ENCODE assay signal across 16 cellular contexts in genomic region chr15:39593071-39594055, GRCh38. TPM values are rescaled to one million over a fixed set of nuclear protein-coding genes. Genes with fewer than 3 reads are reported as not detected.
A peak's percentile ranks its signal among the peaks of the same experiment; 100 is the strongest.
DNase-seq lines count a peak whose midpoint lies in the region; ATAC-seq and TF ChIP-seq lines count a peak whose summit lies in the region.
"Had no signal": no experiment of that assay in that cellular context is flagged by ENCODE, and none has a peak within 500 bp of the region (broad histone marks: within the 10 kb centered on the region; RNA-seq: fewer than 3 reads in every experiment).

No MANE protein-coding gene starts in this region.

- H3K27ac Mint-ChIP-seq in stimulated activated naive CD8-positive, alpha-beta T cell treated with anti-CD3 and anti-CD28 coated beads, Interleukin-15, amount 100 ng/mL, for 72 hours: peak overlapping the region in 1 of 2 donors; percentile 85

- DNase-seq in SK-N-SH: no peak
- peak; percentile 38 for DNase-seq in astrocyte of the hippocampus (ENCODE audit: low read depth, low spot score)
- DNase-seq in foreskin keratinocyte: peak; percentile 48 to 62
- DNase-seq in stimulated activated naive CD8-positive, alpha-beta T cell treated with anti-CD3 and anti-CD28 coated beads, Interleukin-15, amount 100 ng/mL, for 72 hours: no peak
- DNase-seq in AML-193 (lab: John Stamatoyannopoulos, UW): no peak
- no peak for DNase-seq in adrenal gland
- DNase-seq: dorsolateral prefrontal cortex, left lung, NCI-H2029, NCI-H69, SHP77 treated with DMSO at 0.1 percent for 48 hours, testis had no signal

- peak overlapping the region; percentile 33; the same call in 1 of the 2 replicates for H3K4me2 ChIP-seq in SK-N-SH
- H3K4me2 ChIP-seq: KMS-11 had no signal

- no peaks in the 10 kb centered on the region for H3K9me3 ChIP-seq in SK-N-SH
- no peaks in the 10 kb centered on the region for H3K9me3 ChIP-seq in adrenal gland (replicated peaks in 1 of 3)
- H3K9me3 ChIP-seq: left lung, testis had no signal

- H3K4me1 Mint-ChIP-seq in stimulated activated naive CD8-positive, alpha-beta T cell treated with anti-CD3 and anti-CD28 coated beads, Interleukin-15, amount 100 ng/mL, for 72 hours: peaks cover 6% of the 10 kb centered on the region

- no peaks in the 10 kb centered on the region for H3K9me2 ChIP-seq in SK-N-SH

- TF ChIP-seq POLR2A in adrenal gland (IDR thresholded peaks at IDR 0.05): peak in 1 of 2 donors; percentile 12

- CTCF ChIA-PET in SK-N-SH (lab: Yijun Ruan, JAX): interaction anchor here (0.8 to 1.5 kb wide), 2 partner anchors 13 to 126 kb away, joined by 3 to 8 read pairs; no protein-coding TSS in a partner anchor

- 89% methylated on average over 3 of the region's 15 CpGs for WGBS in SK-N-SH (ENCODE audit: low lambda C conversion rate)
- 88 to 97% (median 93%) methylated on average over 15 of the region's 15 CpGs for WGBS in adrenal gland, 4 donors

- TF ChIP-seq EP300 in SK-N-SH (IDR thresholded peaks at IDR 0.05; ENCODE audit: borderline replicate concordance in 1 of 2, low read depth in 1 of 2, low read length in 1 of 2): no peak

- intact Hi-C loops in adrenal gland (cut with DNase I): no loop called here

- TF ChIP-seq CTCF in SK-N-SH (IDR thresholded peaks at IDR 0.05) (no peak), foreskin keratinocyte (conservative IDR thresholded peaks at IDR 0.05) (no peak), adrenal gland (IDR thresholded peaks at IDR 0.05) (no peak)

- H3K36me3 ChIP-seq in SK-N-SH (replicated peaks in 1 of 2; ENCODE audit: control insufficient read depth in 1 of 2, insufficient read depth in 2 of 2, low read length in 1 of 2) (peaks cover 89 to 90% of the 10 kb centered on the region in 2 experiments), adrenal gland (replicated peaks in 1 of 2) (peaks cover 0 to 64% of the 10 kb centered on the region in 2 donors)

- TF ChIP-seq RAD21 in SK-N-SH (IDR thresholded peaks at IDR 0.05; ENCODE audit: low read length): no peak

- POLR2A ChIA-PET in SK-N-SH (lab: Yijun Ruan, JAX): no interaction called here

- H3K27me3 ChIP-seq in SK-N-SH (ENCODE audit: insufficient read depth) (no peaks in the 10 kb centered on the region), foreskin keratinocyte (no peaks in the 10 kb centered on the region), adrenal gland (no peaks in the 10 kb centered on the region)
- H3K27me3 ChIP-seq: left lung, testis had no signal

- no peaks in the 10 kb centered on the region for H3K9me3 Mint-ChIP-seq in stimulated activated naive CD8-positive, alpha-beta T cell treated with anti-CD3 and anti-CD28 coated beads, Interleukin-15, amount 100 ng/mL, for 72 hours

- H3K4me3 Mint-ChIP-seq in stimulated activated naive CD8-positive, alpha-beta T cell treated with anti-CD3 and anti-CD28 coated beads, Interleukin-15, amount 100 ng/mL, for 72 hours: no peak overlapping the region

- no peaks in the 10 kb centered on the region for H3K27me3 Mint-ChIP-seq in stimulated activated naive CD8-positive, alpha-beta T cell treated with anti-CD3 and anti-CD28 coated beads, Interleukin-15, amount 100 ng/mL, for 72 hours

- H3K4me3 ChIP-seq in SK-N-SH (ENCODE audit: low read depth in 2 of 2, low read length in 1 of 2) (no peak overlapping the region), adrenal gland (no peak overlapping the region)
- H3K4me3 ChIP-seq: dorsolateral prefrontal cortex, left lung, testis had no signal

- H2AFZ ChIP-seq in SK-N-SH (ENCODE audit: low read depth): no peak overlapping the region

- no peak overlapping the region for H3K9ac ChIP-seq in SK-N-SH
- H3K9ac ChIP-seq: KMS-11 had no signal

- peaks cover 100% of the 10 kb centered on the region for H3F3A ChIP-seq in SK-N-SH (replicated peaks; ENCODE audit: insufficient read depth)

- H3K79me2 ChIP-seq in SK-N-SH (ENCODE audit: insufficient read depth): no peaks in the 10 kb centered on the region

- H3K27ac ChIP-seq in SK-N-SH (ENCODE audit: low read depth in 2 of 2, low read length in 1 of 2) (peak overlapping the region in 1 of 2 experiments; percentile 60; a peak in 3 of 4 replicates), foreskin keratinocyte (no peak overlapping the region), adrenal gland (peak overlapping the region in 1 of 5 donors; percentile 0)
- H3K27ac ChIP-seq: 22Rv1, dorsolateral prefrontal cortex, KMS-11, left lung, testis had no signal

- peaks cover 0 to 7% of the 10 kb centered on the region in 2 experiments; a peak in 2 of 4 replicates for H3K4me1 ChIP-seq in SK-N-SH (ENCODE audit: control insufficient read depth in 1 of 2, insufficient read depth in 2 of 2, low read depth in 1 of 2, low read length in 1 of 2)
- no peaks in the 10 kb centered on the region for H3K4me1 ChIP-seq in foreskin keratinocyte
- no peaks in the 10 kb centered on the region for H3K4me1 ChIP-seq in adrenal gland (replicated peaks in 1 of 2)
- H3K4me1 ChIP-seq: left lung, testis had no signal

- ATAC-seq in SK-N-SH treated with all-trans-retinoic acid at 6 μM for 48 hours (no peak), foreskin keratinocyte (no peak), GM21447 (IDR thresholded peaks at IDR 0.05; ENCODE audit: unreplicated experiment) (no peak)
- ATAC-seq in stimulated activated naive CD8-positive, alpha-beta T cell treated with anti-CD3 and anti-CD28 coated beads, Interleukin-15, amount 100 ng/mL, for 72 hours: peak; percentile 20
- ATAC-seq: left lung had no signal

- H4K20me1 ChIP-seq in SK-N-SH (ENCODE audit: insufficient read depth): peaks cover 88% of the 10 kb centered on the region

TF ChIP-seq in SK-N-SH, 30 proteins besides CTCF, POLR2A, EP300 and RAD21 (continues in another document):
- TF ChIP-seq, protein P1, sequence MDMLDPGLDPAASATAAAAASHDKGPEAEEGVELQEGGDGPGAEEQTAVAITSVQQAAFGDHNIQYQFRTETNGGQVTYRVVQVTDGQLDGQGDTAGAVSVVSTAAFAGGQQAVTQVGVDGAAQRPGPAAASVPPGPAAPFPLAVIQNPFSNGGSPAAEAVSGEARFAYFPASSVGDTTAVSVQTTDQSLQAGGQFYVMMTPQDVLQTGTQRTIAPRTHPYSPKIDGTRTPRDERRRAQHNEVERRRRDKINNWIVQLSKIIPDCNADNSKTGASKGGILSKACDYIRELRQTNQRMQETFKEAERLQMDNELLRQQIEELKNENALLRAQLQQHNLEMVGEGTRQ (IDR thresholded peaks at IDR 0.05; ENCODE audit: borderline replicate concordance, low read depth, low read length): no peak
- TF ChIP-seq, protein P2, sequence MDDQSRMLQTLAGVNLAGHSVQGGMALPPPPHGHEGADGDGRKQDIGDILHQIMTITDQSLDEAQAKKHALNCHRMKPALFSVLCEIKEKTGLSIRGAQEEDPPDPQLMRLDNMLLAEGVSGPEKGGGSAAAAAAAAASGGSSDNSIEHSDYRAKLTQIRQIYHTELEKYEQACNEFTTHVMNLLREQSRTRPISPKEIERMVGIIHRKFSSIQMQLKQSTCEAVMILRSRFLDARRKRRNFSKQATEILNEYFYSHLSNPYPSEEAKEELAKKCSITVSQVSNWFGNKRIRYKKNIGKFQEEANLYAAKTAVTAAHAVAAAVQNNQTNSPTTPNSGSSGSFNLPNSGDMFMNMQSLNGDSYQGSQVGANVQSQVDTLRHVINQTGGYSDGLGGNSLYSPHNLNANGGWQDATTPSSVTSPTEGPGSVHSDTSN (IDR thresholded peaks at IDR 0.05): no peak
- TF ChIP-seq, protein P3, sequence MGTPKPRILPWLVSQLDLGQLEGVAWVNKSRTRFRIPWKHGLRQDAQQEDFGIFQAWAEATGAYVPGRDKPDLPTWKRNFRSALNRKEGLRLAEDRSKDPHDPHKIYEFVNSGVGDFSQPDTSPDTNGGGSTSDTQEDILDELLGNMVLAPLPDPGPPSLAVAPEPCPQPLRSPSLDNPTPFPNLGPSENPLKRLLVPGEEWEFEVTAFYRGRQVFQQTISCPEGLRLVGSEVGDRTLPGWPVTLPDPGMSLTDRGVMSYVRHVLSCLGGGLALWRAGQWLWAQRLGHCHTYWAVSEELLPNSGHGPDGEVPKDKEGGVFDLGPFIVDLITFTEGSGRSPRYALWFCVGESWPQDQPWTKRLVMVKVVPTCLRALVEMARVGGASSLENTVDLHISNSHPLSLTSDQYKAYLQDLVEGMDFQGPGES (IDR thresholded peaks at IDR 0.05; ENCODE audit: low read depth, low read length): no peak
- no peak for TF ChIP-seq YY1 (IDR thresholded peaks at IDR 0.05; ENCODE audit: low read depth)

TF ChIP-seq in SK-N-SH treated with all-trans-retinoic acid at 6 μM for 48 hours, 23 proteins besides CTCF, POLR2A, EP300 and RAD21 (continues in another document):
- TF ChIP-seq ZC3H10 (CRISPR knock-in tag; IDR thresholded peaks at IDR 0.05): no peak
- no peak for TF ChIP-seq TSHZ2 (CRISPR knock-in tag; IDR thresholded peaks at IDR 0.05)
- no peak for TF ChIP-seq ZNF565 (CRISPR knock-in tag; conservative IDR thresholded peaks at IDR 0.05; ENCODE audit: low read depth)
- no peak for TF ChIP-seq ZFP30 (CRISPR knock-in tag; IDR thresholded peaks at IDR 0.05)
- no peak for TF ChIP-seq ESRRG (CRISPR knock-in tag; IDR thresholded peaks at IDR 0.05)
- no peak for TF ChIP-seq ISL1 (CRISPR knock-in tag; IDR thresholded peaks at IDR 0.05)

RNA-seq across cellular contexts. Expression of gene THBS1, which starts 12.5 kb away (rescaled TPM):
- polyA plus RNA-seq in SK-N-SH (2012; rRNA removed): 117 and 127 TPM in 2 replicates
- 36.9 and 47.2 TPM in 2 replicates for polyA plus RNA-seq in SK-N-SH (2012; cell fraction: cytosol; rRNA removed)
- polyA plus RNA-seq in SK-N-SH (2012; cell fraction: nucleus; rRNA removed): 513 and 769 TPM in 2 replicates
- 2,996 and 3,493 TPM in 2 replicates for total RNA-seq in foreskin keratinocyte
- 253 and 366 TPM in 2 replicates for polyA plus RNA-seq in foreskin keratinocyte
- 100 to 1,000 TPM; 102 to 709 (median 441) TPM for total RNA-seq in adrenal gland
- 10 to 100 TPM; 33.9 to 62.7 (median 36.6) TPM for polyA plus RNA-seq in adrenal gland

Comparison
In these comparisons a context has a peak if more than half of its experiments do, and no peak if none do; other contexts are left out.
1. DNase-seq: peak in astrocyte of the hippocampus (single experiment) and foreskin keratinocyte (2 of 2); none in SK-N-SH (single experiment), stimulated activated naive CD8-positive, alpha-beta T cell treated with anti-CD3 and anti-CD28 coated beads, Interleukin-15, amount 100 ng/mL, for 72 hours (0 of 2), AML-193 (0 of 2) and adrenal gland (0 of 7).